In the genomic region with DNA sequence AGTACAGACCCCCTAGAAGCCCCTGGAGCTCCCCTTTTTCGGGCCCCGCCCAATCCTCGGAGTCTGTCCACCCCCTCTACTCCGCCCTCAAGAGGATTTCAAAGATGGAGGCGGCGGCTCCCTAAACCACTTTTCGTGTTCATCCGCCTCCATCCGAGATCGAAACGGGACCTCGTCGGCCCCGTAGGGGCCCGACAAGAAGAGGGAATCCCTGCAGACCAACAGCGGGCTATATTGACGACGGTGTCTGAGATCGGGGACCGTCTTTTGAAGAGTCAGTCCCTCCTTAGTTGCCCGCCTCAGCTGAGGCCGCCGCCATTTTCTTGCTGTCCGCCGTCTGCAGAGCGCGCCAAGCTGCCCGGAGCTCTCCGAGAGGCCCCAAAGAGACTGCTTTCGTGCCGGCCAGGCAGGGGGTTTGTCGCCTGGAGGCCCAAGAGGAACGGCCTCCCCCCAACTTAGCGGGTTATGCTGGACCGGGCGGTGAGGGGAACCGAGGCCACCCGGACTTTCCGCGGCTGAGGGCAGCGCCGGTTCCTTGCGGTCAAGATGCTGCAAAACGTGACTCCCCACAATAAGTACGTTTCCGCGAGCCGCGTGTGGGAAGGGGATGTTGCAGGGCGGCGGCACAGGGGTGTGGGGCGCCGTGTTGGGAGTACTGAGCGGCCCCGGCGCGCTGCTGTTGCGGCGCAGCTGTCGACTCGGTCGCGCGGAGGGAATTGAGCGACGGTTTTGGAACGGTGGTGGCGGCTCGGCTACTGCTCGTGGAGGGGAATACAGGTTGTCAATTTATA, we compare ENCODE assay signal across 1 cellular context.
TF ChIP-seq lines count a peak whose summit lies in the region.

No MANE protein-coding gene starts in this region.

TF ChIP-seq in neural cell, 6 proteins besides CTCF, POLR2A, EP300 and RAD21 (continued from another document):
- TF ChIP-seq REST (IDR thresholded peaks at IDR 0.05; ENCODE audit: borderline replicate concordance) = peak; percentile 58
- no peak for TF ChIP-seq POLR2AphosphoS5 (IDR thresholded peaks at IDR 0.05)
